In the genomic region with DNA sequence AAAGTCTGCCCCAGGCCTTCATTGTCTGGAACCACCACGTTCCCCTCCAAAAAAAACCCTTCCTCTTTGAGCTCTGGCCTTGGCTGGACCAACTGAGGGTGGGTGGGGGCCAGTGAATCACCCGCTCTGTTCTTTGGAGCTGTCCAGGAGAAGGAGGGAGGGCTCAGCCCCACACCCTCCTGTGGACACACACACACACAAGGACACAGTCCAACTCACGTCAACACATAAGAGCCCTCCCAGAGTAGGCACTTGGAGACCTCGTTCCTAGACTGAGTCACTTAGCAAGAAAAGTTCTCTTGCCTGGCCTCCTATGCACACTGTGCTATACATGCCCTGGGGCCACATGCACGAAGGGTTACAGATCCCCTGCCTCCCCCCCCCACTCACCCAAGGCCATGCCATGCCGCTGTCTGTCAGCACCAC, we compare ENCODE assay signal across 11 cellular contexts. TPM values are rescaled to one million over a fixed set of nuclear protein-coding genes. Genes with fewer than 3 reads are reported as not detected.
A peak's percentile ranks its signal among the peaks of the same experiment; 100 is the strongest.
DNase-seq lines count a peak whose midpoint lies in the region; ATAC-seq and TF ChIP-seq lines count a peak whose summit lies in the region.
"Had no signal": no experiment of that assay in that cellular context is flagged by ENCODE, and none has a peak within 500 bp of the region (broad histone marks: within the 10 kb centered on the region; RNA-seq: fewer than 3 reads in every experiment).

No MANE protein-coding gene starts in this region.

- peak; percentile 88 for ATAC-seq in aorta (ENCODE audit: low FRiP score)
- ATAC-seq: Panc1 had no signal

- H3K27ac Mint-ChIP-seq in MCF 10A (ENCODE audit: low read depth, unreplicated experiment) (peak overlapping the region; percentile 20), neural crest cell (ENCODE audit: unreplicated experiment) (peak overlapping the region; percentile 81)
- H3K27ac Mint-ChIP-seq in CD8-positive, alpha-beta memory T cell: peak overlapping the region in 1 of 8 donors; percentile 92

- BruUV-seq in MCF 10A (replicated peaks; lab: Mats Ljungman, UMichigan) (no TSS peak), mammary epithelial cell (replicated peaks; lab: Mats Ljungman, UMichigan) (no TSS peak)

- H3K4me2 ChIP-seq in mammary epithelial cell (ENCODE audit: insufficient read depth, low read depth, low read length): no peak overlapping the region

- H3K4me3 Mint-ChIP-seq in MCF 10A (ENCODE audit: unreplicated experiment) (peak overlapping the region; percentile 36), neural crest cell (peak overlapping the region; percentile 78)
- H3K4me3 Mint-ChIP-seq in CD8-positive, alpha-beta memory T cell: no peak overlapping the region

- dilution Hi-C loops in mammary epithelial cell (cut with HindIII; ENCODE audit: low sequenced_read_pairs): no loop called here

- H3K27ac ChIP-seq in mammary epithelial cell (ENCODE audit: insufficient read depth, low read depth, low read length): no peak overlapping the region
- H3K27ac ChIP-seq in aorta (ENCODE audit: low read depth in 1 of 2, low read length in 2 of 2): peak overlapping the region; percentile 35 to 44
- no peak overlapping the region for H3K27ac ChIP-seq in CD8-positive, alpha-beta memory T cell (ENCODE audit: low read depth, low read length)
- H3K27ac ChIP-seq: C4-2B, right lobe of liver had no signal

- POLR2A ChIA-PET in MCF 10A (lab: Yijun Ruan, JAX): no interaction called here
- POLR2A ChIA-PET in CD8-positive, alpha-beta memory T cell (lab: Charles Lee): no interaction called here

- TF ChIP-seq CTCF in MCF 10A (IDR thresholded peaks at IDR 0.05; ENCODE audit: unreplicated experiment) (no peak), mammary epithelial cell (conservative IDR thresholded peaks at IDR 0.05 in 1 of 2, IDR thresholded peaks at IDR 0.05 in 1 of 2; ENCODE audit: extremely low read depth in 1 of 2, insufficient read depth in 1 of 2, low read depth in 1 of 2, low read length in 2 of 2) (no peak), neural crest cell (conservative IDR thresholded peaks at IDR 0.05) (no peak)

- no peak overlapping the region for H3K9ac ChIP-seq in mammary epithelial cell (ENCODE audit: insufficient read depth, low read length)

- H3K4me3 ChIP-seq in mammary epithelial cell (replicated peaks in 1 of 3; ENCODE audit: insufficient read depth in 1 of 3, low read depth in 2 of 3, low read length in 3 of 3): no peak overlapping the region
- H3K4me3 ChIP-seq in aorta (ENCODE audit: low read length in 2 of 2): no peak overlapping the region
- no peak overlapping the region for H3K4me3 ChIP-seq in CD8-positive, alpha-beta memory T cell (ENCODE audit: low read length)
- H3K4me3 ChIP-seq: right lobe of liver had no signal

- WGBS in mammary epithelial cell (ENCODE audit: low coverage, missing lambda C conversion rate): 28% methylated on average over 4 of the region's 6 CpGs
- WGBS in aorta, 2 donors: 0 to 4% methylated on average over 5 to 6 of the region's 6 CpGs

- H3K36me3 Mint-ChIP-seq in MCF 10A (ENCODE audit: insufficient read depth, unreplicated experiment): peaks cover 7% of the 10 kb centered on the region
- no peaks in the 10 kb centered on the region for H3K36me3 Mint-ChIP-seq in neural crest cell (ENCODE audit: low read depth)
- H3K36me3 Mint-ChIP-seq in CD8-positive, alpha-beta memory T cell: no peaks in the 10 kb centered on the region

- CTCF ChIA-PET in MCF 10A (lab: Yijun Ruan, JAX) (interaction anchor here (1.1 kb wide), 1 partner anchor 16 kb away, joined by 4 read pairs; no protein-coding TSS in a partner anchor), mammary epithelial cell (lab: Charles Lee; ENCODE audit: low non-redundant PET) (no interaction called here)
- CTCF ChIA-PET in CD8-positive, alpha-beta memory T cell (lab: Charles Lee): no interaction called here

- H3K9me3 Mint-ChIP-seq in MCF 10A (ENCODE audit: unreplicated experiment): no peaks in the 10 kb centered on the region
- H3K9me3 Mint-ChIP-seq in neural crest cell: no peaks in the 10 kb centered on the region
- H3K9me3 Mint-ChIP-seq in CD8-positive, alpha-beta memory T cell: no peaks in the 10 kb centered on the region

- no peaks in the 10 kb centered on the region for H3K79me2 ChIP-seq in mammary epithelial cell (ENCODE audit: insufficient read depth, low read length)

- no peaks in the 10 kb centered on the region for H3K27me3 Mint-ChIP-seq in MCF 10A (ENCODE audit: insufficient read depth, unreplicated experiment)
- H3K27me3 Mint-ChIP-seq in neural crest cell (ENCODE audit: low read depth): peaks cover 13% of the 10 kb centered on the region
- H3K27me3 Mint-ChIP-seq in CD8-positive, alpha-beta memory T cell: peaks cover 28 to 34% of the 10 kb centered on the region in 2 donors

- H3K4me1 ChIP-seq in mammary epithelial cell (ENCODE audit: insufficient read depth, low read length) (peaks cover 6% of the 10 kb centered on the region), aorta (ENCODE audit: control insufficient read depth in 1 of 2, insufficient read depth in 2 of 2, low read length in 2 of 2) (peaks cover 0 to 4% of the 10 kb centered on the region in 2 donors)
- H3K4me1 ChIP-seq in CD8-positive, alpha-beta memory T cell (ENCODE audit: insufficient read depth, low read length): no peaks in the 10 kb centered on the region
- H3K4me1 ChIP-seq: right lobe of liver had no signal

- in situ Hi-C loops in mammary epithelial cell (cut with MboI; ENCODE audit: low sequenced_read_pairs in 2 of 2): no loop called here

- intact Hi-C loops in MCF 10A (cut with micrococcal nuclease) (no loop called here), mammary epithelial cell (cut with micrococcal nuclease) (no loop called here), aorta (cut with DNase I) (no loop called here)

- H3K36me3 ChIP-seq in mammary epithelial cell (ENCODE audit: insufficient read depth, low read length): no peaks in the 10 kb centered on the region
- no peaks in the 10 kb centered on the region for H3K36me3 ChIP-seq in aorta (ENCODE audit: control insufficient read depth in 1 of 2, insufficient read depth in 2 of 2, low read length in 1 of 2)
- no peaks in the 10 kb centered on the region for H3K36me3 ChIP-seq in CD8-positive, alpha-beta memory T cell (ENCODE audit: insufficient read depth, low read length)
- H3K36me3 ChIP-seq: right lobe of liver had no signal

- no peak overlapping the region for H2AFZ ChIP-seq in mammary epithelial cell (ENCODE audit: low read depth, low read length)

- no peaks in the 10 kb centered on the region for H3K9me3 ChIP-seq in mammary epithelial cell (replicated peaks; ENCODE audit: insufficient read depth, low read length)
- no peaks in the 10 kb centered on the region for H3K9me3 ChIP-seq in aorta (ENCODE audit: control insufficient read depth, low read length)
- no peaks in the 10 kb centered on the region for H3K9me3 ChIP-seq in CD8-positive, alpha-beta memory T cell (ENCODE audit: low read length)
- H3K9me3 ChIP-seq: right lobe of liver had no signal

- DNase-seq in MCF 10A (ENCODE audit: unreplicated experiment) (peak; percentile 90), mammary epithelial cell (no peak), fibroblast of gingiva (ENCODE audit: low read depth) (peak; percentile 91), neural crest cell (ENCODE audit: low read depth, low spot score) (no peak), aorta (peak; percentile 92), midbrain (lab: John Stamatoyannopoulos, UW) (no peak)
- DNase-seq in stimulated activated CD4-positive, alpha-beta T cell treated with anti-CD3 and anti-CD28 coated beads, Interleukin-2, amount 100 ng/mL, for 24 hours: no peak
- no peak for DNase-seq in CD8-positive, alpha-beta memory T cell
- DNase-seq: right lobe of liver had no signal

- H3K27me3 ChIP-seq in mammary epithelial cell (ENCODE audit: insufficient read depth, low read length): peaks cover 3% of the 10 kb centered on the region
- no peaks in the 10 kb centered on the region for H3K27me3 ChIP-seq in aorta (ENCODE audit: control insufficient read depth in 1 of 2, insufficient read depth in 2 of 2, low read length in 1 of 2)
- H3K27me3 ChIP-seq in CD8-positive, alpha-beta memory T cell (ENCODE audit: insufficient read depth, low read length, poor library complexity, severe bottlenecking): no peaks in the 10 kb centered on the region
- H3K27me3 ChIP-seq: right lobe of liver had no signal

- peaks cover 25% of the 10 kb centered on the region for H3K4me1 Mint-ChIP-seq in MCF 10A (ENCODE audit: insufficient read depth, unreplicated experiment)
- peaks cover 42% of the 10 kb centered on the region for H3K4me1 Mint-ChIP-seq in neural crest cell
- no peaks in the 10 kb centered on the region for H3K4me1 Mint-ChIP-seq in CD8-positive, alpha-beta memory T cell

- H4K20me1 ChIP-seq in mammary epithelial cell (ENCODE audit: insufficient read depth, low read length): no peaks in the 10 kb centered on the region

RNA-seq across cellular contexts. Expression of gene TNS1, which starts 1.2 kb away (rescaled TPM):
- 2.9 and 3.3 TPM in 2 replicates for total RNA-seq in MCF 10A (2022)
- total RNA-seq in mammary epithelial cell: 10 to 100 TPM in 1 of 2 donors, under 1 TPM in 1; 0.80 to 20.0 TPM
- 0.46 TPM for polyA plus RNA-seq in mammary epithelial cell
- polyA minus RNA-seq in mammary epithelial cell: 11.9 TPM
- total RNA-seq in neural crest cell: 11.3 and 14.5 TPM in 2 replicates
- total RNA-seq in aorta: 1,000 to 10,000 TPM; 1,456 to 1,949 TPM
- polyA plus RNA-seq in aorta: 100 to 1,000 TPM; 303 to 404 TPM
- total RNA-seq in CD8-positive, alpha-beta memory T cell: 1 to 10 TPM; 1.1 to 1.8 TPM
- polyA plus RNA-seq in CD8-positive, alpha-beta memory T cell: not detected

Comparison
In these comparisons a context has a peak if more than half of its experiments do, and no peak if none do; other contexts are left out.
1. DNase-seq: peak in MCF 10A (single experiment), fibroblast of gingiva (single experiment) and aorta (2 of 2); none in mammary epithelial cell (single experiment), neural crest cell (single experiment), midbrain (single experiment), stimulated activated CD4-positive, alpha-beta T cell treated with anti-CD3 and anti-CD28 coated beads, Interleukin-2, amount 100 ng/mL, for 24 hours (0 of 2) and CD8-positive, alpha-beta memory T cell (0 of 5).
2. H3K4me3 Mint-ChIP-seq: peak in MCF 10A (single experiment) and neural crest cell (single experiment); none in CD8-positive, alpha-beta memory T cell (0 of 7).
3. H3K27ac ChIP-seq: peak in aorta (2 of 2); none in mammary epithelial cell (single experiment) and CD8-positive, alpha-beta memory T cell (single experiment).
4. RNA of gene TNS1, which starts 1.2 kb away (total RNA-seq): 1,456 to 1,949 TPM in aorta; 0.80 to 20.0 TPM in mammary epithelial cell, 11.3 to 14.5 TPM in neural crest cell, 2.9 to 3.3 TPM in MCF 10A and 1.1 to 1.8 TPM in CD8-positive, alpha-beta memory T cell; every median in the first group is over 10 times any median in the second.